Comparison of ENCODE assay signal across 16 cellular contexts in genomic region chr5:116472274-116472673, GRCh38.
"Had no signal": no experiment of that assay in that cellular context is flagged by ENCODE, and none has a peak within 500 bp of the region (broad histone marks: within the 10 kb centered on the region; RNA-seq: fewer than 3 reads in every experiment).

No MANE protein-coding gene starts in this region.

- H3K4me3 ChIP-seq: esophagus squamous epithelium, ovary, skin epidermis, stomach, thoracic aorta had no signal

- H3K36me3 ChIP-seq: ovary had no signal

- H3K27me3 Mint-ChIP-seq: activated CD4-positive, alpha-beta memory T cell treated with anti-CD3 and anti-CD28 coated beads for 36 hours; activated naive CD8-positive, alpha-beta T cell treated with anti-CD3 and anti-CD28 coated beads, Interleukin-2, amount 10 ng/mL, durations not matched to agents 7 days and 5 days; memory B cell had no signal

- H3K4me1 Mint-ChIP-seq: activated naive CD8-positive, alpha-beta T cell treated with anti-CD3 and anti-CD28 coated beads, Interleukin-2, amount 10 ng/mL, durations not matched to agents 7 days and 5 days; memory B cell had no signal

- ATAC-seq: activated T-cell treated with anti-CD3 and anti-CD28 coated beads, Interleukin-2, amount 50 U/mL, for 4 hours; left lobe of liver had no signal

- H3K4me3 Mint-ChIP-seq: activated CD4-positive, alpha-beta memory T cell treated with anti-CD3 and anti-CD28 coated beads for 36 hours; activated naive CD8-positive, alpha-beta T cell treated with anti-CD3 and anti-CD28 coated beads, Interleukin-2, amount 10 ng/mL, durations not matched to agents 7 days and 5 days; activated T-cell treated with anti-CD3 and anti-CD28 coated beads, Interleukin-2, amount 50 U/mL, for 4 hours; memory B cell; T-helper 2 cell treated with Interferon-gamma antibody and Interleukin-4, amounts not matched to agents 5 μg/mL and 100 μg/mL, for 36 hours had no signal

- H3K27me3 ChIP-seq: esophagus squamous epithelium, ovary, stomach had no signal

- H3K4me1 ChIP-seq: esophagus squamous epithelium, stomach had no signal

- DNase-seq: activated CD4-positive, alpha-beta memory T cell treated with anti-CD3 and anti-CD28 coated beads for 36 hours; activated CD4-positive, alpha-beta T cell treated with anti-CD3 and anti-CD28 coated beads for 1 hour; activated gamma-delta T cell treated with Interleukin-2 at 50 U/mL for 16 hours; activated naive CD8-positive, alpha-beta T cell treated with anti-CD3 and anti-CD28 coated beads, Interleukin-2, amount 10 ng/mL, durations not matched to agents 7 days and 5 days; activated T-cell treated with anti-CD3 and anti-CD28 coated beads, Interleukin-2, amount 50 U/mL, for 4 hours; anterior cingulate cortex; esophagus squamous epithelium; foreskin fibroblast; head of caudate nucleus; ovary; stomach had no signal

- H3K27ac ChIP-seq: esophagus squamous epithelium, ovary, skin epidermis, stomach, thoracic aorta had no signal

- H3K27ac Mint-ChIP-seq: activated CD4-positive, alpha-beta memory T cell treated with anti-CD3 and anti-CD28 coated beads for 36 hours; activated naive CD8-positive, alpha-beta T cell treated with anti-CD3 and anti-CD28 coated beads, Interleukin-2, amount 10 ng/mL, durations not matched to agents 7 days and 5 days; memory B cell; T-helper 2 cell treated with Interferon-gamma antibody and Interleukin-4, amounts not matched to agents 5 μg/mL and 100 μg/mL, for 36 hours had no signal
